16 cellular contexts compared by ENCODE assay signal in genomic region chr10:22609719-22610118, GRCh38.
A peak's percentile ranks its signal among the peaks of the same experiment; 100 is the strongest.
DNase-seq lines count a peak whose midpoint lies in the region; ATAC-seq and TF ChIP-seq lines count a peak whose summit lies in the region.
"Had no signal": no experiment of that assay in that cellular context is flagged by ENCODE, and none has a peak within 500 bp of the region (broad histone marks: within the 10 kb centered on the region; RNA-seq: fewer than 3 reads in every experiment).

No MANE protein-coding gene starts in this region.

- H3K27ac Mint-ChIP-seq in activated naive CD4-positive, alpha-beta T cell treated with anti-CD3 and anti-CD28 coated beads for 36 hours: peak overlapping the region; percentile 48

- H3K9me3 Mint-ChIP-seq in activated naive CD4-positive, alpha-beta T cell treated with anti-CD3 and anti-CD28 coated beads for 36 hours: no peaks in the 10 kb centered on the region

- no peaks in the 10 kb centered on the region for H3K27me3 Mint-ChIP-seq in activated naive CD4-positive, alpha-beta T cell treated with anti-CD3 and anti-CD28 coated beads for 36 hours (ENCODE audit: low read depth)

- peaks cover 86% of the 10 kb centered on the region for H3K4me1 Mint-ChIP-seq in activated naive CD4-positive, alpha-beta T cell treated with anti-CD3 and anti-CD28 coated beads for 36 hours (ENCODE audit: low read depth)

- intact Hi-C loops in activated naive CD4-positive, alpha-beta T cell treated with anti-CD3 and anti-CD28 coated beads for 36 hours (cut with micrococcal nuclease): no loop called here
- intact Hi-C loops in head of caudate nucleus (cut with DNase I): no loop called here

- no peak overlapping the region for H3K4me3 ChIP-seq in LNCaP clone FGC (ENCODE audit: low read depth, low read length)
- H3K4me3 ChIP-seq: SK-N-MC had no signal

- no peak for ATAC-seq in HG03354 (IDR thresholded peaks at IDR 0.05; ENCODE audit: poor library complexity, severe bottlenecking, unreplicated experiment)
- ATAC-seq: activated CD4-positive, CD25-positive, alpha-beta regulatory T cell treated with anti-CD3 and anti-CD28 coated beads, Interleukin-2, amount 50 U/mL, for 24 hours had no signal

- H3K27ac ChIP-seq in cingulate gyrus (ENCODE audit: low read depth, low read length) (peak overlapping the region; percentile 13), substantia nigra (ENCODE audit: low read depth, low read length, poor library complexity, severe bottlenecking) (peak overlapping the region; percentile 52)
- H3K27ac ChIP-seq: epithelial cell of prostate, SK-N-MC had no signal

- no peak overlapping the region for H3K4me3 Mint-ChIP-seq in activated naive CD4-positive, alpha-beta T cell treated with anti-CD3 and anti-CD28 coated beads for 36 hours

- TF ChIP-seq CTCF in LNCaP clone FGC (IDR thresholded peaks at IDR 0.05; ENCODE audit: control insufficient read depth, extremely low read depth, insufficient read depth): 0 out of 2 replicates have a peak, but pooled peaks have one; percentile 17

- DNase-seq in activated naive CD4-positive, alpha-beta T cell treated with anti-CD3 and anti-CD28 coated beads for 36 hours: no peak
- no peak for DNase-seq in activated naive CD4-positive, alpha-beta T cell treated with Interleukin-2 at 50 U/mL for 16 hours
- DNase-seq in LNCaP clone FGC (ENCODE audit: low read depth): no peak
- no peak for DNase-seq in substantia nigra (lab: John Stamatoyannopoulos, UW)
- DNase-seq in head of caudate nucleus: no peak
- DNase-seq in DMS153 treated with DMSO at 0.1 percent for 48 hours (lab: John Stamatoyannopoulos, UW; ENCODE audit: unreplicated experiment): no peak
- DNase-seq: central memory CD4-positive, alpha-beta T cell; kidney glomerular epithelial cell; NCI-H1092 treated with DMSO at 0.1 percent for 48 hours; NCI-H2227 treated with DMSO at 0.1 percent for 48 hours; OCI-M1 had no signal

- CTCF ChIA-PET in activated naive CD4-positive, alpha-beta T cell treated with anti-CD3 and anti-CD28 coated beads for 36 hours (lab: Charles Lee): interaction anchor here (0.7 to 1.4 kb wide), 3 partner anchors 12 to 24 kb away, joined by 3 to 4 read pairs (median 3); no protein-coding TSS in a partner anchor

- H3K36me3 Mint-ChIP-seq in activated naive CD4-positive, alpha-beta T cell treated with anti-CD3 and anti-CD28 coated beads for 36 hours (ENCODE audit: low read depth): peaks cover 41% of the 10 kb centered on the region
